14 cellular contexts compared by ENCODE assay signal in the genomic region with DNA sequence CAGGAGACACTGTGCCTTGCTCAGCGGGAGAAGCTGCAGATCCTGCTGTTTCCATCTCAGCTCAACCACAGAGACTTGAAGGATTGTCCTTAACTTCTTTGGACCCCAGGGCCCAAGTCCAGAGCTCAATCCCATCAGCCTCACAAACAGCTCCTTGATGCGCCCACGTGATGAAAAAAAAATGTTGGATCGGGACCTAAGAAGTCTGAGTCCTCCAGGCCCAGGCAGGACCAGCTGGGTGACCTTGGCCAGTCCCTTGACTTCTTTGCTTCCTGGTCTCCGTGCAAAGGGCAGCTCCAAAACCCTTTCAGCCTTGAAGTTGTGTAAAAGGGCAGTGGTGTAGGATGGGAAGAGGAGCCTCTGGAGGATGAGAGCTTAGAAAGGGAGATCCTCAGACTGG.
A peak's percentile ranks its signal among the peaks of the same experiment; 100 is the strongest.
DNase-seq lines count a peak whose midpoint lies in the region; ATAC-seq, FAIRE-seq and TF ChIP-seq lines count a peak whose summit lies in the region.
"Had no signal": no experiment of that assay in that cellular context is flagged by ENCODE, and none has a peak within 500 bp of the region (broad histone marks: within the 10 kb centered on the region; RNA-seq: fewer than 3 reads in every experiment).

No MANE protein-coding gene starts in this region.

- DNase-seq in GM23248 = no peak
- DNase-seq in SJCRH30 = no peak
- DNase-seq in keratinocyte (ENCODE audit: low read depth, low spot score) = no peak
- DNase-seq in posterior vena cava (ENCODE audit: low spot score) = peak; percentile 35
- DNase-seq in ACHN = no peak
- no peak for DNase-seq in NCI-H510A treated with DMSO at 0.1 percent for 48 hours (lab: John Stamatoyannopoulos, UW)
- DNase-seq: activated CD8-positive, alpha-beta memory T cell treated with anti-CD3 and anti-CD28 coated beads for 24 hours; BE2C; midbrain; NCI-H2081 treated with DMSO at 0.1 percent for 48 hours; WERI-Rb-1 had no signal

- no peaks in the 10 kb centered on the region for H4K20me1 ChIP-seq in GM23248 (ENCODE audit: insufficient read depth)
- H4K20me1 ChIP-seq in keratinocyte (ENCODE audit: control insufficient read depth, extremely low read depth, insufficient read depth, low read length) = no peaks in the 10 kb centered on the region

- no peaks in the 10 kb centered on the region for H3K9me1 ChIP-seq in keratinocyte (ENCODE audit: control insufficient read depth, extremely low read depth, insufficient read depth, low read length)

- no peaks in the 10 kb centered on the region for H3K9me2 ChIP-seq in GM23248 (ENCODE audit: insufficient read depth)

- intact Hi-C loops in posterior vena cava (cut with DNase I) = no loop called here

- H3K9me3 ChIP-seq in GM23248 (ENCODE audit: low read depth) (no peaks in the 10 kb centered on the region), SJCRH30 (replicated peaks) (no peaks in the 10 kb centered on the region), keratinocyte (ENCODE audit: control insufficient read depth, low read depth, low read length) (no peaks in the 10 kb centered on the region)
- H3K9me3 ChIP-seq: BE2C, tibial artery had no signal

- H3K36me3 ChIP-seq in GM23248 (ENCODE audit: low read depth) (no peaks in the 10 kb centered on the region), SJCRH30 (no peaks in the 10 kb centered on the region), keratinocyte (ENCODE audit: control insufficient read depth in 2 of 2, extremely low read depth in 1 of 2, insufficient read depth in 2 of 2, low read length in 2 of 2) (no peaks in the 10 kb centered on the region)
- H3K36me3 ChIP-seq: BE2C, tibial artery, WERI-Rb-1 had no signal

- H3K4me1 ChIP-seq in GM23248 (ENCODE audit: insufficient read depth) (peaks cover 25% of the 10 kb centered on the region), SJCRH30 (peaks cover 57% of the 10 kb centered on the region), keratinocyte (ENCODE audit: control insufficient read depth, extremely low read depth, insufficient read depth, low read length) (peaks cover 36% of the 10 kb centered on the region)

- H3F3A ChIP-seq in GM23248 (ENCODE audit: insufficient read depth) = no peaks in the 10 kb centered on the region

- ATAC-seq in HG03378 (IDR thresholded peaks at IDR 0.05; ENCODE audit: unreplicated experiment) (no peak), HG03039 (IDR thresholded peaks at IDR 0.05; ENCODE audit: unreplicated experiment) (no peak)

- dilution Hi-C loops in keratinocyte (cut with MboI; ENCODE audit: extremely low pct_ligation_motif_present, low sequenced_read_pairs) = no loop called here

- H3K9ac ChIP-seq in GM23248 (no peak overlapping the region), keratinocyte (ENCODE audit: control insufficient read depth, extremely low read depth, insufficient read depth, low read length) (peak overlapping the region; percentile 75)

- H3K27ac ChIP-seq in GM23248 (no peak overlapping the region), SJCRH30 (peak overlapping the region; percentile 60), keratinocyte (ENCODE audit: control insufficient read depth, insufficient read depth, low read length) (peak overlapping the region; percentile 94)
- H3K27ac ChIP-seq: tibial artery, WERI-Rb-1 had no signal

- FAIRE-seq in keratinocyte (lab: Jason Lieb, UNC) = no peak

- no peaks in the 10 kb centered on the region for H3K79me2 ChIP-seq in GM23248 (ENCODE audit: insufficient read depth)
- no peaks in the 10 kb centered on the region for H3K79me2 ChIP-seq in keratinocyte (ENCODE audit: control insufficient read depth, insufficient read depth, low read length)

- TF ChIP-seq CTCF in keratinocyte (optimal IDR thresholded peaks at IDR 0.05 in 1 of 3, IDR thresholded peaks at IDR 0.05 in 1 of 3, conservative IDR thresholded peaks at IDR 0.05 in 1 of 3; ENCODE audit: extremely low read depth in 1 of 3, insufficient read depth in 2 of 3, low read length in 3 of 3) = no peak

- no peak overlapping the region for H3K4me2 ChIP-seq in GM23248 (ENCODE audit: unreplicated experiment)
- peak overlapping the region; percentile 68 for H3K4me2 ChIP-seq in keratinocyte (ENCODE audit: control insufficient read depth, extremely low read depth, insufficient read depth, low read depth, low read length)

- H3K27me3 ChIP-seq in GM23248 (replicated peaks; ENCODE audit: insufficient read depth) (no peaks in the 10 kb centered on the region), SJCRH30 (no peaks in the 10 kb centered on the region), keratinocyte (ENCODE audit: control insufficient read depth, extremely low read depth, insufficient read depth, low read length) (no peaks in the 10 kb centered on the region)
- H3K27me3 ChIP-seq: BE2C, tibial artery had no signal

- H3K4me3 ChIP-seq in GM23248 (no peak overlapping the region), SJCRH30 (no peak overlapping the region), keratinocyte (ENCODE audit: control insufficient read depth in 2 of 3, extremely low read depth in 1 of 3, insufficient read depth in 2 of 3, low read depth in 1 of 3, low read length in 3 of 3) (no peak overlapping the region)
- H3K4me3 ChIP-seq: tibial artery had no signal

- 69 to 76% methylated on average over 5 of the region's 5 CpGs for WGBS in GM23248 (ENCODE audit: low coverage in 1 of 2, low lambda C conversion rate in 2 of 2, missing lambda C conversion rate in 2 of 2), 2 experiments

- H2AFZ ChIP-seq in GM23248 (peak overlapping the region; percentile 38; the same call in 1 of the 2 replicates), keratinocyte (ENCODE audit: control insufficient read depth, low read length) (no peak overlapping the region)

- in situ Hi-C loops in GM23248 (cut with MboI) = no loop called here
- in situ Hi-C loops in ACHN (cut with HindIII; ENCODE audit: low pct_ligation_motif_present, low pct_unique_long_range_greater_than_20kb, low sequenced_read_pairs) = no loop called here
